In the genomic region with DNA sequence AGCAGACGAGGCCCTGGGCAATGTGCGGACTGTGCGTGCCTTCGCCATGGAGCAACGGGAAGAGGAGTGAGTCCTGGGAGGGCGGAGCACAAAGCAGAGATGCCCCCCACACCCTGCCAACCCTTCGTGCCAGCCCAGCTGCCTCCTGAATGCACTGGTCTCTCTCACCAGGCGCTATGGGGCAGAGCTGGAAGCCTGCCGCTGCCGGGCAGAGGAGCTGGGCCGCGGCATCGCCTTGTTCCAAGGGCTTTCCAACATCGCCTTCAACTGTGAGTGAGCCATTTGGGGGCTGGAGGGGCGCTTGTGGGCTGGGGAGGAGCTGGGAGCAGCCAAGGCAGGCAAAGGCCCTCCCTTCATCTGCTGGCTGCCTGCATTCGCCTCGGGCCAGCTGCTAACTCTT, we compare ENCODE assay signal across 25 cellular contexts. TPM values are rescaled to one million over a fixed set of nuclear protein-coding genes. Genes with fewer than 3 reads are reported as not detected.
DNase-seq lines count a peak whose midpoint lies in the region; ATAC-seq and TF ChIP-seq lines count a peak whose summit lies in the region.
"Had no signal": no experiment of that assay in that cellular context is flagged by ENCODE, and none has a peak within 500 bp of the region (broad histone marks: within the 10 kb centered on the region; RNA-seq: fewer than 3 reads in every experiment).

No MANE protein-coding gene starts in this region.

- TF ChIP-seq CTCF in left ventricle myocardium inferior (IDR thresholded peaks at IDR 0.05; ENCODE audit: borderline replicate concordance) (no peak), right atrium auricular region (IDR thresholded peaks at IDR 0.05) (no peak), HEK293 (tag by site-specific recombination; IDR thresholded peaks at IDR 0.05) (no peak), endothelial cell (IDR thresholded peaks at IDR 0.05; ENCODE audit: unreplicated experiment) (no peak)

- intact Hi-C loops in left ventricle myocardium inferior (cut with micrococcal nuclease): loop anchor here (10.0 kb wide), 1 partner anchor 69 kb away; no protein-coding TSS in a partner anchor

- H4K20me1 ChIP-seq in GM23248 (ENCODE audit: insufficient read depth): no peaks in the 10 kb centered on the region

- H3F3A ChIP-seq in GM23248 (ENCODE audit: insufficient read depth): peaks cover 12% of the 10 kb centered on the region

- H3K27ac ChIP-seq in left ventricle myocardium inferior (replicated peaks) (peak overlapping the region; percentile 27), right atrium auricular region (no peak overlapping the region), HEK293 (ENCODE audit: extremely low read depth, low read depth, low read length) (no peak overlapping the region), GM23248 (no peak overlapping the region)
- H3K27ac ChIP-seq: A549; BLaER1 treated with 17β-estradiol and CSF1 and Interleukin-3, amounts not matched to agents 10 nM and 100 nM had no signal

- no peaks in the 10 kb centered on the region for H3K27me3 ChIP-seq in left ventricle myocardium inferior (ENCODE audit: low read depth)
- no peaks in the 10 kb centered on the region for H3K27me3 ChIP-seq in right atrium auricular region
- no peaks in the 10 kb centered on the region for H3K27me3 ChIP-seq in GM23248 (replicated peaks; ENCODE audit: insufficient read depth)
- H3K27me3 ChIP-seq: BE2C; BLaER1 treated with 17β-estradiol and CSF1 and Interleukin-3, amounts not matched to agents 10 nM and 100 nM had no signal

- in situ Hi-C loops in GM23248 (cut with MboI): no loop called here

- H3K79me2 ChIP-seq in GM23248 (ENCODE audit: insufficient read depth): peaks cover 8% of the 10 kb centered on the region; the same call in 1 of the 2 replicates

- DNase-seq in left ventricle myocardium inferior: no peak
- no peak for DNase-seq in right atrium auricular region (ENCODE audit: low spot score)
- DNase-seq in endothelial cell (ENCODE audit: low spot score): no peak
- no peak for DNase-seq in stimulated activated effector memory CD8-positive, alpha-beta T cell treated with anti-CD3 and anti-CD28 coated beads, Interleukin-12 subunit alpha, Interleukin-12 subunit beta, amount 100 ng/mL, for 72 hours (ENCODE audit: low spot score in 2 of 2)
- DNase-seq in GM23248: no peak
- DNase-seq: 8988T; ACHN; AML-193; BE2C; Calu3; CD4-positive, alpha-beta T cell; CD8-positive, alpha-beta memory T cell; DMS53; DMS79 treated with DMSO at 0.1 percent for 48 hours; GF-D8; H7; HCEC 1CT; HFFc6 had no signal

- no peaks in the 10 kb centered on the region for H3K9me3 Mint-ChIP-seq in endothelial cell (ENCODE audit: unreplicated experiment)
- no peaks in the 10 kb centered on the region for H3K9me3 Mint-ChIP-seq in stimulated activated effector memory CD8-positive, alpha-beta T cell treated with anti-CD3 and anti-CD28 coated beads, Interleukin-12 subunit alpha, Interleukin-12 subunit beta, amount 100 ng/mL, for 72 hours
- H3K9me3 Mint-ChIP-seq: CD14-positive monocyte; CD4-positive, alpha-beta T cell; CD8-positive, alpha-beta memory T cell; HFFc6 had no signal

- H3K4me1 ChIP-seq in left ventricle myocardium inferior (peaks cover 39% of the 10 kb centered on the region), right atrium auricular region (peaks cover 3 to 20% of the 10 kb centered on the region in 2 donors), HEK293 (ENCODE audit: control insufficient read depth, insufficient read depth, low read length) (peaks cover 6% of the 10 kb centered on the region), GM23248 (ENCODE audit: insufficient read depth) (peaks cover 18% of the 10 kb centered on the region)

- H3K4me3 Mint-ChIP-seq in endothelial cell (ENCODE audit: unreplicated experiment): no peak overlapping the region
- H3K4me3 Mint-ChIP-seq in stimulated activated effector memory CD8-positive, alpha-beta T cell treated with anti-CD3 and anti-CD28 coated beads, Interleukin-12 subunit alpha, Interleukin-12 subunit beta, amount 100 ng/mL, for 72 hours: no peak overlapping the region
- H3K4me3 Mint-ChIP-seq: CD14-positive monocyte; CD4-positive, alpha-beta T cell; CD8-positive, alpha-beta memory T cell; HFFc6 had no signal

- no peak overlapping the region for H3K4me2 ChIP-seq in GM23248 (ENCODE audit: unreplicated experiment)
- H3K4me2 ChIP-seq: A549; BLaER1 treated with 17β-estradiol and CSF1 and Interleukin-3, amounts not matched to agents 10 nM and 100 nM had no signal

- WGBS in GM23248 (ENCODE audit: low coverage in 1 of 2, low lambda C conversion rate in 2 of 2, missing lambda C conversion rate in 2 of 2), 2 experiments: 87 to 88% methylated on average over 14 to 17 of the region's 17 CpGs

- no peak for ATAC-seq in stimulated activated effector memory CD8-positive, alpha-beta T cell treated with anti-CD3 and anti-CD28 coated beads, Interleukin-12 subunit alpha, Interleukin-12 subunit beta, amount 100 ng/mL, for 72 hours
- ATAC-seq in HG03432 (IDR thresholded peaks at IDR 0.05; ENCODE audit: unreplicated experiment): no peak
- ATAC-seq: A549 had no signal

- peaks cover 2% of the 10 kb centered on the region for H3K4me1 Mint-ChIP-seq in endothelial cell (ENCODE audit: unreplicated experiment)
- H3K4me1 Mint-ChIP-seq in stimulated activated effector memory CD8-positive, alpha-beta T cell treated with anti-CD3 and anti-CD28 coated beads, Interleukin-12 subunit alpha, Interleukin-12 subunit beta, amount 100 ng/mL, for 72 hours: peaks cover 21% of the 10 kb centered on the region

- H2AFZ ChIP-seq in GM23248: no peak overlapping the region

- H3K9me3 ChIP-seq in left ventricle myocardium inferior (replicated peaks): no peaks in the 10 kb centered on the region
- H3K9me3 ChIP-seq in right atrium auricular region: no peaks in the 10 kb centered on the region
- no peaks in the 10 kb centered on the region for H3K9me3 ChIP-seq in HEK293 (ENCODE audit: control insufficient read depth, insufficient read depth, low read depth, low read length)
- no peaks in the 10 kb centered on the region for H3K9me3 ChIP-seq in GM23248 (ENCODE audit: low read depth)
- H3K9me3 ChIP-seq: A549; BE2C; BLaER1 treated with 17β-estradiol and CSF1 and Interleukin-3, amounts not matched to agents 10 nM and 100 nM had no signal

- CTCF ChIA-PET in HEK293 (lab: Yijun Ruan, JAX): interaction anchor here (0.7 to 1.3 kb wide), 2 partner anchors 8 to 23 kb away, joined by 3 to 4 read pairs; partner anchors contain the start of gene ABCB8

- H3K4me3 ChIP-seq in left ventricle myocardium inferior (peak overlapping the region; percentile 14), right atrium auricular region (no peak overlapping the region), HEK293 (ENCODE audit: low read depth, low read length) (no peak overlapping the region), GM23248 (no peak overlapping the region)
- H3K4me3 ChIP-seq: A549; BLaER1 treated with 17β-estradiol and CSF1 and Interleukin-3, amounts not matched to agents 10 nM and 100 nM had no signal

- H3K36me3 ChIP-seq in left ventricle myocardium inferior (peaks cover 39% of the 10 kb centered on the region), right atrium auricular region (peaks cover 25% of the 10 kb centered on the region), HEK293 (ENCODE audit: control insufficient read depth in 2 of 2, insufficient read depth in 1 of 2, low read length in 2 of 2) (peaks cover 0 to 59% of the 10 kb centered on the region in 2 experiments; a peak in 1 of 3 replicates), GM23248 (ENCODE audit: low read depth) (no peaks in the 10 kb centered on the region)

- H3K9me2 ChIP-seq in GM23248 (ENCODE audit: insufficient read depth): no peaks in the 10 kb centered on the region

- POLR2A ChIA-PET in HEK293 (lab: Yijun Ruan, JAX): no interaction called here

- H3K27ac Mint-ChIP-seq in endothelial cell (ENCODE audit: unreplicated experiment): peak overlapping the region; percentile 45
- peak overlapping the region; percentile 70 for H3K27ac Mint-ChIP-seq in stimulated activated effector memory CD8-positive, alpha-beta T cell treated with anti-CD3 and anti-CD28 coated beads, Interleukin-12 subunit alpha, Interleukin-12 subunit beta, amount 100 ng/mL, for 72 hours
- H3K27ac Mint-ChIP-seq: CD4-positive, alpha-beta T cell; CD8-positive, alpha-beta memory T cell; HFFc6 had no signal

- H3K9ac ChIP-seq in GM23248: no peak overlapping the region
- H3K9ac ChIP-seq: BLaER1 treated with 17β-estradiol and CSF1 and Interleukin-3, amounts not matched to agents 10 nM and 100 nM had no signal

- H3K27me3 Mint-ChIP-seq in endothelial cell (ENCODE audit: unreplicated experiment): peaks cover 15% of the 10 kb centered on the region
- H3K27me3 Mint-ChIP-seq: CD4-positive, alpha-beta T cell had no signal

- H3K36me3 Mint-ChIP-seq in endothelial cell (ENCODE audit: low read depth, unreplicated experiment): no peaks in the 10 kb centered on the region
- H3K36me3 Mint-ChIP-seq in stimulated activated effector memory CD8-positive, alpha-beta T cell treated with anti-CD3 and anti-CD28 coated beads, Interleukin-12 subunit alpha, Interleukin-12 subunit beta, amount 100 ng/mL, for 72 hours: peaks cover 34% of the 10 kb centered on the region

RNA-seq across cellular contexts. Expression of gene ABCB8, which starts 7.7 kb away (rescaled TPM):
- total RNA-seq in left ventricle myocardium inferior (28.3 TPM), right atrium auricular region (10 to 100 TPM; 11.9 to 20.6 TPM), endothelial cell (ENCODE audit: unreplicated experiment) (17.4 TPM)
- 31.6 and 32.2 TPM in 2 replicates for total RNA-seq in GM23248 (2014; rRNA removed; shearing (Covaris generic))
- polyA plus RNA-seq in GM23248 (2016; fragmentation: Nextera tagmentation; extraction: Ambion mirVana): 28.5 and 29.6 TPM in 2 replicates

RNA-seq across cellular contexts. Expression of gene ATG9B, which starts 11.6 kb away (rescaled TPM):
- total RNA-seq in left ventricle myocardium inferior (not detected), right atrium auricular region (not detected), endothelial cell (ENCODE audit: unreplicated experiment) (0.85 TPM)
- not detected in 2 replicates for total RNA-seq in GM23248 (2014; rRNA removed; shearing (Covaris generic))
- 0.79 and 0.81 TPM in 2 replicates for polyA plus RNA-seq in GM23248 (2016; fragmentation: Nextera tagmentation; extraction: Ambion mirVana)
- total RNA-seq: Daoy had no signal

RNA-seq across cellular contexts. Expression of gene ASIC3, which starts 12.4 kb away (rescaled TPM):
- total RNA-seq in left ventricle myocardium inferior (5.3 TPM), right atrium auricular region (1 to 10 TPM; 1.1 to 1.2 TPM), endothelial cell (ENCODE audit: unreplicated experiment) (3.4 TPM)
- total RNA-seq in GM23248 (2014; rRNA removed; shearing (Covaris generic)): 1.1 TPM in 1 of 2 replicates, not detected in the other
- polyA plus RNA-seq in GM23248 (2016; fragmentation: Nextera tagmentation; extraction: Ambion mirVana): 0.26 TPM in 1 of 2 replicates, not detected in the other
- total RNA-seq: G401 had no signal
- polyA plus RNA-seq: CD14-positive monocyte; CD8-positive, alpha-beta memory T cell had no signal

RNA-seq across cellular contexts. Expression of gene CDK5, which starts 21.8 kb away (rescaled TPM):
- 9.6 TPM for total RNA-seq in left ventricle myocardium inferior
- 1 to 10 TPM; 4.4 to 4.9 TPM for total RNA-seq in right atrium auricular region
- total RNA-seq in endothelial cell (ENCODE audit: unreplicated experiment): 26.7 TPM
- 16.2 and 27.7 TPM in 2 replicates for total RNA-seq in GM23248 (2014; rRNA removed; shearing (Covaris generic))
- 27.6 and 28.3 TPM in 2 replicates for polyA plus RNA-seq in GM23248 (2016; fragmentation: Nextera tagmentation; extraction: Ambion mirVana)

RNA-seq across cellular contexts. Expression of gene SLC4A2, which starts 23.5 kb away (rescaled TPM):
- total RNA-seq in left ventricle myocardium inferior (62.9 TPM), right atrium auricular region (100 to 1,000 TPM in 1 of 2 donors, 10 to 100 TPM in 1; 55.3 to 114 TPM), endothelial cell (ENCODE audit: unreplicated experiment) (115 TPM)
- total RNA-seq in GM23248 (2014; rRNA removed; shearing (Covaris generic)): 80.3 and 94.6 TPM in 2 replicates
- polyA plus RNA-seq in GM23248 (2016; fragmentation: Nextera tagmentation; extraction: Ambion mirVana): 59.4 and 61.2 TPM in 2 replicates
